ENCODE assay signal across 13 cellular contexts in genomic region chr6:116629467-116630063, GRCh38. TPM values are rescaled to one million over a fixed set of nuclear protein-coding genes. Genes with fewer than 3 reads are reported as not detected.
DNase-seq lines count a peak whose midpoint lies in the region; ATAC-seq and TF ChIP-seq lines count a peak whose summit lies in the region.
"Had no signal": no experiment of that assay in that cellular context is flagged by ENCODE, and none has a peak within 500 bp of the region (broad histone marks: within the 10 kb centered on the region; RNA-seq: fewer than 3 reads in every experiment).

No MANE protein-coding gene starts in this region.

- ATAC-seq in omental fat pad (ENCODE audit: low FRiP score), result no peak
- ATAC-seq: pancreas had no signal

- no peak for TF ChIP-seq CTCF in omental fat pad (IDR thresholded peaks at IDR 0.05)

- DNase-seq in CMK (ENCODE audit: low read depth) (peak; percentile 27), NOMO-1 treated with DMSO at 0.1 percent for 48 hours (lab: John Stamatoyannopoulos, UW; ENCODE audit: unreplicated experiment) (peak; percentile 87), dermis microvascular lymphatic vessel endothelial cell (ENCODE audit: low read depth in 2 of 2) (peak; percentile 91 to 95), omental fat pad (ENCODE audit: low spot score) (no peak), NCI-H1105 treated with DMSO at 0.1 percent for 48 hours (lab: John Stamatoyannopoulos, UW) (no peak)
- DNase-seq in activated CD4-positive, CD25-positive, alpha-beta regulatory T cell treated with anti-CD3 and anti-CD28 coated beads, Interleukin-2, amount 50 U/mL, for 72 hours, result no peak
- DNase-seq: activated CD4-positive, alpha-beta T cell treated with anti-CD3 and anti-CD28 coated beads, Interleukin-2, amount 10 ng/mL, durations not matched to agents 7 days and 5 days; NCI-H1694 treated with DMSO at 0.1 percent for 48 hours; NCI-H524; pancreas; small intestine; stimulated activated naive CD4-positive, alpha-beta T cell treated with Interleukin-2 at 50 U/mL for 16 hours; upper lobe of left lung had no signal

RNA-seq across cellular contexts. Expression of gene RSPH4A, which starts 13.3 kb away (rescaled TPM):
- 0.51 and 0.89 TPM in 2 replicates for total RNA-seq in dermis microvascular lymphatic vessel endothelial cell
- 1 to 10 TPM in 1 of 4 donors, under 1 TPM in 2, not detected in 1; 0.47 to 2.0 (median 0.84) TPM for total RNA-seq in omental fat pad

RNA-seq across cellular contexts. Expression of gene ZUP1, which starts 39.0 kb away (rescaled TPM):
- total RNA-seq in dermis microvascular lymphatic vessel endothelial cell, result 16.2 and 22.8 TPM in 2 replicates
- 10 to 100 TPM in 2 of 4 donors, 1 to 10 TPM in 2; 6.2 to 12.5 (median 9.2) TPM for total RNA-seq in omental fat pad

RNA-seq across cellular contexts. Expression of gene KPNA5, which starts 51.4 kb away (rescaled TPM):
- total RNA-seq in dermis microvascular lymphatic vessel endothelial cell (6.9 and 9.9 TPM in 2 replicates), omental fat pad (1 to 10 TPM; 5.8 to 9.8 (median 8.5) TPM)

RNA-seq across cellular contexts. Expression of gene RWDD1, which starts 58.3 kb away (rescaled TPM):
- total RNA-seq in dermis microvascular lymphatic vessel endothelial cell, result 17.1 and 17.2 TPM in 2 replicates
- 10 to 100 TPM; 28.2 to 44.7 (median 40.2) TPM for total RNA-seq in omental fat pad

Comparison
In these comparisons a context has a peak if more than half of its experiments do, and no peak if none do; other contexts are left out.
1. DNase-seq: peak in CMK (single experiment), NOMO-1 treated with DMSO at 0.1 percent for 48 hours (single experiment) and dermis microvascular lymphatic vessel endothelial cell (2 of 2); none in omental fat pad (single experiment), NCI-H1105 treated with DMSO at 0.1 percent for 48 hours (single experiment) and activated CD4-positive, CD25-positive, alpha-beta regulatory T cell treated with anti-CD3 and anti-CD28 coated beads, Interleukin-2, amount 50 U/mL, for 72 hours (single experiment).